ENCODE assay signal across 1 cellular context in genomic region chr5:134595458-134595838, GRCh38.
A peak's percentile ranks its signal among the peaks of the same experiment; 100 is the strongest.
TF ChIP-seq lines count a peak whose summit lies in the region.

No MANE protein-coding gene starts in this region.

TF ChIP-seq in GM12878, 131 proteins besides CTCF, POLR2A, EP300 and RAD21:
- TF ChIP-seq RAD51 (IDR thresholded peaks at IDR 0.05) (0 out of 2 replicates have a peak, but pooled peaks have one; percentile 2), MEF2B (IDR thresholded peaks at IDR 0.05; ENCODE audit: partially characterized antibody, poor library complexity, severe bottlenecking) (peak; percentile 2), YY1 (IDR thresholded peaks at IDR 0.05; ENCODE audit: low read depth, low read length) (no peak)
